ENCODE assay signal across 10 cellular contexts in genomic region chr2:11750917-11751316, GRCh38. TPM values are rescaled to one million over a fixed set of nuclear protein-coding genes. Genes with fewer than 3 reads are reported as not detected.
DNase-seq lines count a peak whose midpoint lies in the region; ATAC-seq and TF ChIP-seq lines count a peak whose summit lies in the region.
"Had no signal": no experiment of that assay in that cellular context is flagged by ENCODE, and none has a peak within 500 bp of the region (broad histone marks: within the 10 kb centered on the region; RNA-seq: fewer than 3 reads in every experiment).

No MANE protein-coding gene starts in this region.

- H3K36me3 ChIP-seq in esophagus muscularis mucosa, result no peaks in the 10 kb centered on the region

- no peak for ATAC-seq in activated CD4-positive, alpha-beta T cell treated with anti-CD3 and anti-CD28 coated beads for 36 hours
- no peak for ATAC-seq in T-cell (replicated peaks in 1 of 4)
- ATAC-seq in stimulated activated naive CD8-positive, alpha-beta T cell treated with anti-CD3 and anti-CD28 coated beads, Interleukin-15, Interleukin-2, amounts not matched to agents 100 U/mL and 50 U/mL, for 24 hours, result no peak
- no peak for ATAC-seq in HG03565 (IDR thresholded peaks at IDR 0.05; ENCODE audit: unreplicated experiment)

- H3K4me1 Mint-ChIP-seq in activated CD4-positive, alpha-beta T cell treated with anti-CD3 and anti-CD28 coated beads for 36 hours, result peaks cover 84% of the 10 kb centered on the region
- peaks cover 76 to 89% (median 87%) of the 10 kb centered on the region in 3 donors for H3K4me1 Mint-ChIP-seq in T-cell

- 48% methylated on average over 7 of the region's 7 CpGs for WGBS in esophagus muscularis mucosa

- H3K4me3 ChIP-seq in esophagus muscularis mucosa, result no peak overlapping the region

- intact Hi-C loops in activated CD4-positive, alpha-beta T cell treated with anti-CD3 and anti-CD28 coated beads for 36 hours (cut with DNase I, micrococcal nuclease), result loop anchor here (2.0 to 5.0 kb wide), 2 partner anchors 751 to 970 kb away; no protein-coding TSS in a partner anchor
- intact Hi-C loops in esophagus muscularis mucosa (cut with DNase I), result no loop called here

- TF ChIP-seq POLR2A in esophagus muscularis mucosa (IDR thresholded peaks at IDR 0.05; ENCODE audit: low read depth), result no peak

- peak; percentile 58 for DNase-seq in activated CD4-positive, alpha-beta T cell treated with anti-CD3 and anti-CD28 coated beads for 36 hours
- no peak for DNase-seq in activated CD4-positive, alpha-beta T cell treated with anti-CD3 and anti-CD28 coated beads for 1 hour
- peak in 11 of 34 experiments; percentile 18 to 50 (median 30) for DNase-seq in T-cell
- DNase-seq in esophagus muscularis mucosa (ENCODE audit: extremely low spot score), result no peak
- peak; percentile 45 for DNase-seq in stimulated activated naive CD8-positive, alpha-beta T cell treated with anti-CD3 and anti-CD28 coated beads, Interleukin-15, Interleukin-2, amounts not matched to agents 100 U/mL and 50 U/mL, for 24 hours
- no peak for DNase-seq in SKM-1 (lab: John Stamatoyannopoulos, UW; ENCODE audit: unreplicated experiment)
- no peak for DNase-seq in Ammon's horn (ENCODE audit: low spot score)
- DNase-seq: ACHN, SHP77 treated with DMSO at 0.1 percent for 48 hours had no signal

- H3K36me3 Mint-ChIP-seq in activated CD4-positive, alpha-beta T cell treated with anti-CD3 and anti-CD28 coated beads for 36 hours (ENCODE audit: low read depth), result peaks cover 8% of the 10 kb centered on the region
- no peaks in the 10 kb centered on the region for H3K36me3 Mint-ChIP-seq in T-cell

- no peak for TF ChIP-seq CTCF in esophagus muscularis mucosa (IDR thresholded peaks at IDR 0.05)

- H3K9me3 Mint-ChIP-seq in activated CD4-positive, alpha-beta T cell treated with anti-CD3 and anti-CD28 coated beads for 36 hours (ENCODE audit: low read depth), result no peaks in the 10 kb centered on the region
- H3K9me3 Mint-ChIP-seq in T-cell, result no peaks in the 10 kb centered on the region

- peaks cover 60 to 86% (median 82%) of the 10 kb centered on the region in 4 donors for H3K4me1 ChIP-seq in esophagus muscularis mucosa

- POLR2A ChIA-PET in activated CD4-positive, alpha-beta T cell treated with anti-CD3 and anti-CD28 coated beads for 36 hours (lab: Charles Lee), result interaction anchor here (0.6 to 1.3 kb wide), 2 partner anchors 28 to 169 kb away, joined by 3 read pairs; no protein-coding TSS in a partner anchor
- POLR2A ChIA-PET in T-cell (lab: Charles Lee), result interaction anchor here (0.6 to 1.3 kb wide), 3 partner anchors 24 to 29 kb away, joined by 3 to 4 read pairs (median 3); no protein-coding TSS in a partner anchor

- CTCF ChIA-PET in activated CD4-positive, alpha-beta T cell treated with anti-CD3 and anti-CD28 coated beads for 36 hours (lab: Charles Lee), result interaction anchor here (0.6 to 7.7 kb wide), 5 partner anchors 12 to 55 kb away, joined by 3 to 66 read pairs (median 3); no protein-coding TSS in a partner anchor
- CTCF ChIA-PET in T-cell (lab: Charles Lee), result interaction anchor here in 1 of 2 donors (1.0 to 4.7 kb wide), 8 partner anchors 8 to 58 kb away, joined by 3 to 36 read pairs (median 5); no protein-coding TSS in a partner anchor

- H3K27me3 Mint-ChIP-seq in activated CD4-positive, alpha-beta T cell treated with anti-CD3 and anti-CD28 coated beads for 36 hours, result no peaks in the 10 kb centered on the region
- H3K27me3 Mint-ChIP-seq in T-cell, result no peaks in the 10 kb centered on the region

- no peaks in the 10 kb centered on the region for H3K27me3 ChIP-seq in esophagus muscularis mucosa

- H3K9me3 ChIP-seq in esophagus muscularis mucosa, result no peaks in the 10 kb centered on the region

- H3K4me3 Mint-ChIP-seq in activated CD4-positive, alpha-beta T cell treated with anti-CD3 and anti-CD28 coated beads for 36 hours, result peak overlapping the region; percentile 47
- peak overlapping the region; percentile 57 to 89 (median 60) for H3K4me3 Mint-ChIP-seq in T-cell

- TF ChIP-seq EP300 in esophagus muscularis mucosa (IDR thresholded peaks at IDR 0.05), result peak; percentile 88

- H3K27ac Mint-ChIP-seq in activated CD4-positive, alpha-beta T cell treated with anti-CD3 and anti-CD28 coated beads for 36 hours, result peak overlapping the region; percentile 86
- peak overlapping the region; percentile 77 to 91 for H3K27ac Mint-ChIP-seq in T-cell

- peak overlapping the region; percentile 56 to 95 (median 66) for H3K27ac ChIP-seq in esophagus muscularis mucosa (replicated peaks in 1 of 4)

RNA-seq across cellular contexts. Expression of gene LPIN1, which starts 4.5 kb away (rescaled TPM):
- 10 to 100 TPM; 40.6 to 42.9 TPM for total RNA-seq in activated CD4-positive, alpha-beta T cell treated with anti-CD3 and anti-CD28 coated beads for 36 hours
- total RNA-seq in T-cell, result 100 to 1,000 TPM in 2 of 5 donors, 10 to 100 TPM in 3; 67.1 to 102 (median 88.0) TPM
- total RNA-seq in esophagus muscularis mucosa, result 10 to 100 TPM; 55.2 to 77.0 (median 72.8) TPM

Comparison
In these comparisons a context has a peak if more than half of its experiments do, and no peak if none do; other contexts are left out.
1. DNase-seq: peak in activated CD4-positive, alpha-beta T cell treated with anti-CD3 and anti-CD28 coated beads for 36 hours (single experiment) and stimulated activated naive CD8-positive, alpha-beta T cell treated with anti-CD3 and anti-CD28 coated beads, Interleukin-15, Interleukin-2, amounts not matched to agents 100 U/mL and 50 U/mL, for 24 hours (single experiment); none in activated CD4-positive, alpha-beta T cell treated with anti-CD3 and anti-CD28 coated beads for 1 hour (single experiment), esophagus muscularis mucosa (single experiment), SKM-1 (single experiment) and Ammon's horn (single experiment).